ENCODE assay signal across 14 cellular contexts in genomic region chr1:56819393-56819899, GRCh38. TPM values are rescaled to one million over a fixed set of nuclear protein-coding genes. Genes with fewer than 3 reads are reported as not detected.
DNase-seq lines count a peak whose midpoint lies in the region; ATAC-seq, FAIRE-seq and TF ChIP-seq lines count a peak whose summit lies in the region.
"Had no signal": no experiment of that assay in that cellular context is flagged by ENCODE, and none has a peak within 500 bp of the region (broad histone marks: within the 10 kb centered on the region; RNA-seq: fewer than 3 reads in every experiment).

Gene FYB2 (minus strand): TSS chr1:56819404. CDS start chr1:56819290, 114 bp downstream.

- FAIRE-seq in HepG2 (lab: Jason Lieb, UNC): no peak

- H3K4me2 ChIP-seq in HepG2 (ENCODE audit: low read depth, low read length): peak within 1 kb of the TSS; percentile 99

- peak in 1 of 2 experiments; percentile 31; a peak in 1 of 4 replicates for TF ChIP-seq EP300 in HepG2 (IDR thresholded peaks at IDR 0.05; ENCODE audit: low read depth in 2 of 2, low read length in 2 of 2)
- no peak for TF ChIP-seq EP300 in HepG2 (CRISPR knock-in tag; IDR thresholded peaks at IDR 0.05; ENCODE audit: borderline replicate concordance)
- TF ChIP-seq EP300 in stomach (IDR thresholded peaks at IDR 0.05): no peak

- peak within 1 kb of the TSS; percentile 94 for H3K27ac ChIP-seq in HepG2 (ENCODE audit: extremely low read length, insufficient read depth, low read length)
- H3K27ac ChIP-seq in stomach: peak within 1 kb of the TSS; percentile 41 to 50 (median 44)

- H3K27me3 ChIP-seq in HepG2 (ENCODE audit: control insufficient read depth in 1 of 2, insufficient read depth in 2 of 2, low read length in 2 of 2) (no peaks in the 10 kb centered on the region), stomach (no peaks in the 10 kb centered on the region)

- H2AFZ ChIP-seq in HepG2 (ENCODE audit: low read length): peak within 1 kb of the TSS; percentile 76

- no peaks in the 10 kb centered on the region for H3K79me2 ChIP-seq in HepG2 (ENCODE audit: insufficient read depth, low read length)

- no TSS peak for BruUV-seq in HepG2 (replicated peaks; lab: Mats Ljungman, UMichigan)

- in situ Hi-C loops in HepG2 (cut with HindIII; ENCODE audit: extremely low pct_ligation_motif_present, low pct_unique_long_range_greater_than_20kb): loop anchor here (10.0 kb wide), 1 partner anchor 1535 kb away; no protein-coding TSS in a partner anchor

- peak; percentile 44 for TF ChIP-seq CTCF in HepG2 (CRISPR knock-in tag; IDR thresholded peaks at IDR 0.05)
- TF ChIP-seq CTCF in stomach (IDR thresholded peaks at IDR 0.05): no peak

- intact Hi-C loops in HepG2 (cut with micrococcal nuclease; ENCODE audit: unreplicated experiment) (no loop called here), stomach (cut with DNase I; ENCODE audit: low total_unique reads) (no loop called here)

- peaks cover 69% of the 10 kb centered on the region for H3K4me1 ChIP-seq in HepG2 (ENCODE audit: insufficient read depth, low read length)
- H3K4me1 ChIP-seq in stomach: peaks cover 8 to 33% (median 26%) of the 10 kb centered on the region in 4 donors

- 0% methylated on average over 9 of the region's 10 CpGs for WGBS in HepG2 (ENCODE audit: low lambda C conversion rate)
- 49 to 76% (median 67%) methylated on average over 7 to 10 of the region's 10 CpGs for WGBS in stomach, 5 donors

- no peaks in the 10 kb centered on the region for H3K9me3 ChIP-seq in HepG2 (ENCODE audit: low read length)
- no peaks in the 10 kb centered on the region for H3K9me3 ChIP-seq in stomach

- POLR2A ChIA-PET in HepG2 (lab: Yijun Ruan, JAX): interaction anchor here (0.6 to 1.6 kb wide), 12 partner anchors 12 to 461 kb away, joined by 3 to 7 read pairs (median 4); partner anchors contain the start of gene C8A

- peak within 1 kb of the TSS; percentile 76 for H3K9ac ChIP-seq in HepG2 (ENCODE audit: insufficient read depth, low read depth, low read length)

- DNase-seq in NCI-H510A (lab: John Stamatoyannopoulos, UW) (peak; percentile 71), ecto neural progenitor cell (ENCODE audit: low spot score) (peak; percentile 67), HepG2 (ENCODE audit: low spot score) (peak; percentile 28), stomach (peak; percentile 54), globus pallidus (ENCODE audit: low spot score) (no peak), NCI-H2227 treated with DMSO at 0.1 percent for 48 hours (lab: John Stamatoyannopoulos, UW) (no peak)
- DNase-seq: COR-L47; glutamatergic neuron; naive B cell; NCI-H1436 treated with DMSO at 0.1 percent for 48 hours; stimulated activated CD4-positive, alpha-beta T cell treated with anti-CD3 and anti-CD28 coated beads, Interleukin-1b, Interleukin-23, amount 100 ng/mL, for 48 hours had no signal

- ATAC-seq in HepG2 (peak; percentile 71), GM18873 (IDR thresholded peaks at IDR 0.05; ENCODE audit: low FRiP score, unreplicated experiment) (no peak)

- no peaks in the 10 kb centered on the region for H4K20me1 ChIP-seq in HepG2 (ENCODE audit: insufficient read depth, low read length)

- H3K4me3 ChIP-seq in HepG2 (replicated peaks in 1 of 3; ENCODE audit: insufficient read depth in 1 of 3, low read depth in 2 of 3, low read length in 3 of 3): peak within 1 kb of the TSS; percentile 51 to 77 (median 67)
- H3K4me3 ChIP-seq in stomach: no peak within 1 kb of the TSS

- TF ChIP-seq RAD21 in HepG2 (CRISPR knock-in tag; IDR thresholded peaks at IDR 0.05): no peak

- H3K36me3 ChIP-seq in HepG2 (replicated peaks in 1 of 2; ENCODE audit: control insufficient read depth in 1 of 2, insufficient read depth in 2 of 2, low read length in 2 of 2) (no peaks in the 10 kb centered on the region), stomach (no peaks in the 10 kb centered on the region)

- CTCF ChIA-PET in HepG2 (lab: Yijun Ruan, JAX; ENCODE audit: low intra/inter-chr PET ratio, low total read pairs): interaction anchor here (0.7 to 2.0 kb wide), 2 partner anchors 16 to 140 kb away, joined by 3 to 6 read pairs; no protein-coding TSS in a partner anchor

- TF ChIP-seq POLR2A in HepG2 (IDR thresholded peaks at IDR 0.05; ENCODE audit: insufficient read depth in 1 of 2, low read depth in 2 of 2, low read length in 2 of 2) (no peak), stomach (IDR thresholded peaks at IDR 0.05) (no peak)

TF ChIP-seq in HepG2, 621 proteins besides CTCF, POLR2A, EP300 and RAD21 (continues in another document):
- TF ChIP-seq ZNF451 (CRISPR knock-in tag; IDR thresholded peaks at IDR 0.05) (no peak), ZNF652 (CRISPR knock-in tag; IDR thresholded peaks at IDR 0.05; ENCODE audit: borderline replicate concordance, low read depth) (no peak), SMYD3 (CRISPR knock-in tag; IDR thresholded peaks at IDR 0.05) (no peak), ZNF766 (CRISPR knock-in tag; IDR thresholded peaks at IDR 0.05; ENCODE audit: borderline replicate concordance) (no peak), SALL2 (CRISPR knock-in tag; IDR thresholded peaks at IDR 0.05) (no peak), GABPA (IDR thresholded peaks at IDR 0.05; ENCODE audit: low read depth, low read length) (no peak), GABPA (CRISPR knock-in tag; IDR thresholded peaks at IDR 0.05; ENCODE audit: low read depth) (no peak), ZNF746 (CRISPR knock-in tag; IDR thresholded peaks at IDR 0.05) (no peak), NFKBIZ (CRISPR knock-in tag; IDR thresholded peaks at IDR 0.05) (no peak), SMC3 (IDR thresholded peaks at IDR 0.05; ENCODE audit: low read length) (no peak), ZNF512 (CRISPR knock-in tag; IDR thresholded peaks at IDR 0.05) (no peak), ZFP37 (CRISPR knock-in tag; IDR thresholded peaks at IDR 0.05; ENCODE audit: borderline replicate concordance) (no peak), TBL1XR1 (IDR thresholded peaks at IDR 0.05; ENCODE audit: borderline replicate concordance, low read length, partially characterized antibody) (no peak), TOPORS (CRISPR knock-in tag; IDR thresholded peaks at IDR 0.05) (no peak), CCDC6 (CRISPR knock-in tag; IDR thresholded peaks at IDR 0.05) (no peak)
- TF ChIP-seq, protein P1, sequence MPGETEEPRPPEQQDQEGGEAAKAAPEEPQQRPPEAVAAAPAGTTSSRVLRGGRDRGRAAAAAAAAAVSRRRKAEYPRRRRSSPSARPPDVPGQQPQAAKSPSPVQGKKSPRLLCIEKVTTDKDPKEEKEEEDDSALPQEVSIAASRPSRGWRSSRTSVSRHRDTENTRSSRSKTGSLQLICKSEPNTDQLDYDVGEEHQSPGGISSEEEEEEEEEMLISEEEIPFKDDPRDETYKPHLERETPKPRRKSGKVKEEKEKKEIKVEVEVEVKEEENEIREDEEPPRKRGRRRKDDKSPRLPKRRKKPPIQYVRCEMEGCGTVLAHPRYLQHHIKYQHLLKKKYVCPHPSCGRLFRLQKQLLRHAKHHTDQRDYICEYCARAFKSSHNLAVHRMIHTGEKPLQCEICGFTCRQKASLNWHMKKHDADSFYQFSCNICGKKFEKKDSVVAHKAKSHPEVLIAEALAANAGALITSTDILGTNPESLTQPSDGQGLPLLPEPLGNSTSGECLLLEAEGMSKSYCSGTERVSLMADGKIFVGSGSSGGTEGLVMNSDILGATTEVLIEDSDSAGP (CRISPR knock-in tag; IDR thresholded peaks at IDR 0.05; ENCODE audit: borderline replicate concordance): peak; percentile 49; the same call in 1 of the 2 replicates
- TF ChIP-seq, protein P2, sequence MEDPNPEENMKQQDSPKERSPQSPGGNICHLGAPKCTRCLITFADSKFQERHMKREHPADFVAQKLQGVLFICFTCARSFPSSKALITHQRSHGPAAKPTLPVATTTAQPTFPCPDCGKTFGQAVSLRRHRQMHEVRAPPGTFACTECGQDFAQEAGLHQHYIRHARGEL (CRISPR knock-in tag; IDR thresholded peaks at IDR 0.05): no peak

RNA-seq across cellular contexts. Expression of gene FYB2, which starts in this region (rescaled TPM):
- total RNA-seq in HepG2 (2016; rRNA removed; fragmentation: Illumina TruSeq; extraction: Trizol) (1.4 and 2.7 TPM in 2 replicates), stomach (1 to 10 TPM in 1 of 5 donors, under 1 TPM in 1, not detected in 3; 0.45 to 2.2 TPM)
- 1.7 and 2.4 TPM in 2 replicates for total RNA-seq in HepG2 (2016; cell fraction: cytosol; rRNA removed; fragmentation: Illumina TruSeq; extraction: Trizol; ENCODE audit: low read depth)
- 1.5 and 3.1 TPM in 2 replicates for total RNA-seq in HepG2 (2016; cell fraction: insoluble cytoplasmic fraction; rRNA removed; fragmentation: Illumina TruSeq; extraction: Trizol)
- total RNA-seq in HepG2 (2016; cell fraction: membrane; rRNA removed; fragmentation: Illumina TruSeq; extraction: Trizol): 1.2 and 2.0 TPM in 2 replicates
- 11.1 and 11.4 TPM in 2 replicates for total RNA-seq in HepG2 (2016; cell fraction: nucleus; rRNA removed; fragmentation: Illumina TruSeq; extraction: Trizol)
- polyA plus RNA-seq in HepG2 (2011; rRNA removed) (0.97 and 1.2 TPM in 2 replicates), stomach (1 to 10 TPM in 1 of 3 donors, under 1 TPM in 2; 0.31 to 1.1 (median 0.75) TPM)
- polyA plus RNA-seq in HepG2 (2011; cell fraction: cytosol; rRNA removed): 0.26 and 0.27 TPM in 2 replicates
- polyA plus RNA-seq in HepG2 (2011; cell fraction: nucleus; rRNA removed): 2.6 and 2.8 TPM in 2 replicates
- 1.1 and 3.2 TPM in 2 replicates for polyA plus RNA-seq in HepG2 (2012)
- 0.27 and 0.46 TPM in 2 replicates for polyA plus RNA-seq in HepG2 (2016; cell fraction: cytosol; fragmentation: Illumina TruSeq; extraction: Trizol; ENCODE audit: low read depth)
- 1.7 and 2.0 TPM in 2 replicates for polyA plus RNA-seq in HepG2 (2016; cell fraction: insoluble cytoplasmic fraction; fragmentation: Illumina TruSeq; extraction: Trizol; ENCODE audit: low read depth)
- 0.68 and 0.72 TPM in 2 replicates for polyA plus RNA-seq in HepG2 (2016; cell fraction: membrane; fragmentation: Illumina TruSeq; extraction: Trizol; ENCODE audit: low read depth)
- polyA plus RNA-seq in HepG2 (2016; cell fraction: nucleus; fragmentation: Illumina TruSeq; extraction: Trizol; ENCODE audit: insufficient read depth, low read depth): 20.1 and 21.0 TPM in 2 replicates
- polyA minus RNA-seq in HepG2 (2011; rRNA and poly(A)+ RNA removed; ENCODE audit: low replicate concordance): 0.46 TPM in 1 of 2 replicates, not detected in the other
- not detected in 2 replicates for polyA minus RNA-seq in HepG2 (2011; cell fraction: cytosol; rRNA and poly(A)+ RNA removed)
- 4.2 and 6.5 TPM in 2 replicates for polyA minus RNA-seq in HepG2 (2011; cell fraction: nucleus; rRNA and poly(A)+ RNA removed)
- total RNA-seq: activated T-helper 1 cell treated with anti-CD3 and anti-CD28 coated beads, Interleukin-12 subunit alpha, Interleukin-12 subunit beta, Interleukin-2, Interleukin-4 antibody, amounts not matched to agents 30 ng/mL and 10 ng/mL and 1 ng/mL, durations not matched to agents 14 hours and 24 hours and 36 hours; RPMI7951 had no signal

Comparison
In these comparisons a context has a peak if more than half of its experiments do, and no peak if none do; other contexts are left out.
1. DNase-seq: peak in NCI-H510A (single experiment), ecto neural progenitor cell (single experiment), HepG2 (single experiment) and stomach (single experiment); none in globus pallidus (single experiment) and NCI-H2227 treated with DMSO at 0.1 percent for 48 hours (single experiment).
2. H3K4me3 ChIP-seq: peak in HepG2 (3 of 3); none in stomach (0 of 4).